Comparison of ENCODE assay signal across 8 cellular contexts in the genomic region with DNA sequence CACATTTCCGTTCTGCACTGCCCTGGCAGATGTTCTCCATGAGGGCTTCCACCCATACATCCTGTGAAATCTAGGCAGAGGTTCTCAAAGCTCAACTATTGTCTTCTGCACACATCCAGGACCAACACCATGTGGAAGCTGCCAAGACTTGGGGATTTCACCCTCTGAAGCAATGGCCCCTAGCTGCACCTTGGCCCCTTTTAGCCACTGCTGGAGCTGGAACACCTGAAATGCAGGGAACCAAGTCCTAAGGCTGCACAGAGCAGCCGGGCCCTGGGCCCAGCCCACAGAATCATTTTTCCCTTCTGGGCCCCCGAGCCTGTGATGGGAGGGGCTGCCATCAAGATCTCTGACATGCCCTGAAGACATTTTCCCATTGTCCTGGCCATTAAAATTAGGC.
"Had no signal": no experiment of that assay in that cellular context is flagged by ENCODE, and none has a peak within 500 bp of the region (broad histone marks: within the 10 kb centered on the region; RNA-seq: fewer than 3 reads in every experiment).

No MANE protein-coding gene starts in this region.

- DNase-seq: GDM1, GF-D8 had no signal

- H3K4me3 ChIP-seq: GM12878 had no signal

- FAIRE-seq: G401.6, GM12878, GM12891, GM12892, GM18507, GM19239 had no signal
